1 cellular context compared by ENCODE assay signal in genomic region chr9:129597355-129598088, GRCh38.
A peak's percentile ranks its signal among the peaks of the same experiment; 100 is the strongest.
TF ChIP-seq lines count a peak whose summit lies in the region.

No MANE protein-coding gene starts in this region.

TF ChIP-seq in GM12878, 131 proteins besides CTCF, POLR2A, EP300 and RAD21 (continues in another document):
- TF ChIP-seq NFIC (IDR thresholded peaks at IDR 0.05; ENCODE audit: low read depth, low read length): no peak
- TF ChIP-seq PRDM15 (CRISPR knock-in tag; IDR thresholded peaks at IDR 0.05): no peak
- no peak for TF ChIP-seq IRF3 (IDR thresholded peaks at IDR 0.05)
- peak; percentile 64; the same call in 1 of the 2 replicates for TF ChIP-seq HDGF (IDR thresholded peaks at IDR 0.05)
- 0 out of 2 replicates have a peak, but pooled peaks have one; percentile 12 for TF ChIP-seq NKRF (conservative IDR thresholded peaks at IDR 0.05)
- no peak for TF ChIP-seq MTA2 (IDR thresholded peaks at IDR 0.05; ENCODE audit: low read depth)
- no peak for TF ChIP-seq BCLAF1 (IDR thresholded peaks at IDR 0.05)
- 0 out of 2 replicates have a peak, but pooled peaks have one; percentile 41 for TF ChIP-seq ZNF207 (IDR thresholded peaks at IDR 0.05; ENCODE audit: borderline replicate concordance)
- no peak for TF ChIP-seq ZNF384 (IDR thresholded peaks at IDR 0.05; ENCODE audit: borderline replicate concordance, low read depth, low read length)
- no peak; the same call in none of the 2 replicates for TF ChIP-seq LARP7 (IDR thresholded peaks at IDR 0.05)
- no peak for TF ChIP-seq KDM1A (IDR thresholded peaks at IDR 0.05; ENCODE audit: borderline replicate concordance)
- TF ChIP-seq PML (IDR thresholded peaks at IDR 0.05; ENCODE audit: low read length): no peak
- TF ChIP-seq ATF2 (IDR thresholded peaks at IDR 0.05; ENCODE audit: low read length): no peak
- TF ChIP-seq E2F8 (IDR thresholded peaks at IDR 0.05; ENCODE audit: low read depth, partially characterized antibody): no peak
- TF ChIP-seq CREM (IDR thresholded peaks at IDR 0.05; ENCODE audit: low read depth): no peak
- TF ChIP-seq PAX5 (IDR thresholded peaks at IDR 0.05; ENCODE audit: borderline replicate concordance, low read depth, low read length): peak; percentile 48; the same call in 1 of the 2 replicates
- 0 out of 2 replicates have a peak, but pooled peaks have one; percentile 26 for TF ChIP-seq RUNX3 (IDR thresholded peaks at IDR 0.05; ENCODE audit: low read length)
- TF ChIP-seq BCL3 (IDR thresholded peaks at IDR 0.05; ENCODE audit: borderline replicate concordance, insufficient read depth, low read depth, low read length, poor library complexity, severe bottlenecking): no peak
- TF ChIP-seq NFYA (IDR thresholded peaks at IDR 0.05; ENCODE audit: borderline replicate concordance, low read depth, low read length): no peak
- TF ChIP-seq NR2F1 (conservative IDR thresholded peaks at IDR 0.05): peak; percentile 36; the same call in 1 of the 2 replicates
- peak; percentile 68; the same call in 1 of the 2 replicates for TF ChIP-seq SMARCA5 (IDR thresholded peaks at IDR 0.05)
- TF ChIP-seq POLR2AphosphoS2 (IDR thresholded peaks at IDR 0.05; ENCODE audit: low read depth, low read length): no peak
- TF ChIP-seq CHD4 (IDR thresholded peaks at IDR 0.05): no peak
- TF ChIP-seq CBX3 (IDR thresholded peaks at IDR 0.05; ENCODE audit: borderline replicate concordance, low read depth): no peak
- TF ChIP-seq STAT3 (IDR thresholded peaks at IDR 0.05; ENCODE audit: low read depth, low read length): no peak
- TF ChIP-seq RAD51 (IDR thresholded peaks at IDR 0.05): no peak
- TF ChIP-seq GATAD2B (conservative IDR thresholded peaks at IDR 0.05; ENCODE audit: low read depth): no peak; the same call in 1 of the 2 replicates
- TF ChIP-seq BMI1 (IDR thresholded peaks at IDR 0.05; ENCODE audit: borderline replicate concordance): no peak
- TF ChIP-seq ZNF687 (IDR thresholded peaks at IDR 0.05): peak; percentile 17; the same call in 1 of the 2 replicates
- TF ChIP-seq EGR1 (IDR thresholded peaks at IDR 0.05; ENCODE audit: borderline replicate concordance in 1 of 2, low read depth in 2 of 2, low read length in 2 of 2): peak in 1 of 2 experiments; percentile 41; a peak in 1 of 3 replicates
- peak in 1 of 2 experiments; percentile 39; a peak in 2 of 4 replicates for TF ChIP-seq BHLHE40 (IDR thresholded peaks at IDR 0.05; ENCODE audit: borderline replicate concordance in 1 of 2, low read depth in 2 of 2, low read length in 1 of 2)
- TF ChIP-seq ZBTB11 (CRISPR knock-in tag; IDR thresholded peaks at IDR 0.05): no peak
- no peak for TF ChIP-seq CBX5 (IDR thresholded peaks at IDR 0.05; ENCODE audit: low read depth)
